ENCODE assay signal across 8 cellular contexts in the genomic region with DNA sequence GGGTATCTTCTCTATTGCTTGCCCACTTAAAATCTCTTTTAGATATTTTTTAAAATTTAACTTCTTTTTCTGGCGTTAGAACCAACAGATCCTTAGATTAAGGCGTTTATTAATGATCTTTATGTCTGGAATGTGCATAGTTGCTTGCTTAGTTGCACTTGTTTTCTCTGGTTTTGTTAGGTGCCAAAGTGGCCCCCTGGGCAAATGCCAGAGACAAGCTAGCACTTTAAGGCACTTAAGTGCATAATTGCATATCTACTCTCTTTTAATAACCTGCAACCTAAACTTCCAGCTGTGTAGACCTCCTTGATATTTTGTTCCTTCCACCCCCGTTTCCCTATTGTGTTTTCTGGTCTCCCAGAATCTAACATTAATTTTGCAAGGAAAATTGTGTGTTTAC. TPM values are rescaled to one million over a fixed set of nuclear protein-coding genes. Genes with fewer than 3 reads are reported as not detected.
DNase-seq lines count a peak whose midpoint lies in the region; ATAC-seq and TF ChIP-seq lines count a peak whose summit lies in the region.

No MANE protein-coding gene starts in this region.

- TF ChIP-seq CTCF in 22Rv1 (IDR thresholded peaks at IDR 0.05) (no peak), HEK293 (tag by site-specific recombination; IDR thresholded peaks at IDR 0.05) (no peak)

- H3K36me3 ChIP-seq in HEK293 (ENCODE audit: control insufficient read depth in 2 of 2, insufficient read depth in 1 of 2, low read length in 2 of 2) (peaks cover 5 to 82% of the 10 kb centered on the region in 2 experiments), mesodermal cell (ENCODE audit: control insufficient read depth, insufficient read depth, low read length) (peaks cover 74% of the 10 kb centered on the region)

- H3K4me3 ChIP-seq in HEK293 (ENCODE audit: low read depth, low read length) (peak overlapping the region; percentile 62), mesodermal cell (ENCODE audit: extremely low read depth, insufficient read depth, low read length, poor library complexity, severe bottlenecking) (peak overlapping the region; percentile 96)

- H3K4me1 ChIP-seq in HEK293 (ENCODE audit: control insufficient read depth, insufficient read depth, low read length) = no peaks in the 10 kb centered on the region; the same call in 1 of the 2 replicates
- H3K4me1 ChIP-seq in mesodermal cell (ENCODE audit: control insufficient read depth, insufficient read depth, low read length, poor library complexity, severe bottlenecking) = peaks cover 28% of the 10 kb centered on the region

- CTCF ChIA-PET in HEK293 (lab: Yijun Ruan, JAX) = interaction anchor here (0.6 to 1.7 kb wide), 2 partner anchors 63 to 158 kb away, joined by 3 read pairs; no protein-coding TSS in a partner anchor

- ATAC-seq in HG02798 (IDR thresholded peaks at IDR 0.05; ENCODE audit: poor library complexity, unreplicated experiment) (no peak), HG03108 (IDR thresholded peaks at IDR 0.05; ENCODE audit: unreplicated experiment) (no peak), HG03280 (IDR thresholded peaks at IDR 0.05; ENCODE audit: unreplicated experiment) (no peak)

- H3K9me3 ChIP-seq in HEK293 (ENCODE audit: control insufficient read depth, insufficient read depth, low read depth, low read length) = no peaks in the 10 kb centered on the region
- no peaks in the 10 kb centered on the region for H3K9me3 ChIP-seq in mesodermal cell (ENCODE audit: control insufficient read depth, low read length)

- POLR2A ChIA-PET in HEK293 (lab: Yijun Ruan, JAX) = interaction anchor here (0.5 to 5.9 kb wide), 3 partner anchors 25 to 48 kb away, joined by 7 to 98 read pairs (median 38); a partner anchor contains a TSS

- DNase-seq in amniotic epithelial cell (ENCODE audit: low read depth) (peak; percentile 25), activated gamma-delta T cell (lab: John Stamatoyannopoulos, UW) (no peak)

- 40 to 80% methylated on average over 1 of the region's 3 CpGs for WGBS in mesodermal cell (ENCODE audit: insufficient coverage in 2 of 2), 2 experiments

- peak overlapping the region; percentile 34; the same call in 1 of the 2 replicates for H3K27ac ChIP-seq in 22Rv1
- no peak overlapping the region for H3K27ac ChIP-seq in HEK293 (ENCODE audit: extremely low read depth, low read depth, low read length)
- H3K27ac ChIP-seq in mesodermal cell (ENCODE audit: low read depth, low read length, severe bottlenecking) = no peak overlapping the region

TF ChIP-seq in HEK293, 187 proteins besides CTCF, POLR2A, EP300 and RAD21:
- TF ChIP-seq ZNF560 (tag by site-specific recombination; IDR thresholded peaks at IDR 0.05; ENCODE audit: borderline replicate concordance) (no peak), GFI1B (tag by site-specific recombination; IDR thresholded peaks at IDR 0.05) (no peak), FEZF1 (tag by site-specific recombination; IDR thresholded peaks at IDR 0.05) (peak; percentile 21; the same call in 1 of the 2 replicates)
- TF ChIP-seq, protein P1, sequence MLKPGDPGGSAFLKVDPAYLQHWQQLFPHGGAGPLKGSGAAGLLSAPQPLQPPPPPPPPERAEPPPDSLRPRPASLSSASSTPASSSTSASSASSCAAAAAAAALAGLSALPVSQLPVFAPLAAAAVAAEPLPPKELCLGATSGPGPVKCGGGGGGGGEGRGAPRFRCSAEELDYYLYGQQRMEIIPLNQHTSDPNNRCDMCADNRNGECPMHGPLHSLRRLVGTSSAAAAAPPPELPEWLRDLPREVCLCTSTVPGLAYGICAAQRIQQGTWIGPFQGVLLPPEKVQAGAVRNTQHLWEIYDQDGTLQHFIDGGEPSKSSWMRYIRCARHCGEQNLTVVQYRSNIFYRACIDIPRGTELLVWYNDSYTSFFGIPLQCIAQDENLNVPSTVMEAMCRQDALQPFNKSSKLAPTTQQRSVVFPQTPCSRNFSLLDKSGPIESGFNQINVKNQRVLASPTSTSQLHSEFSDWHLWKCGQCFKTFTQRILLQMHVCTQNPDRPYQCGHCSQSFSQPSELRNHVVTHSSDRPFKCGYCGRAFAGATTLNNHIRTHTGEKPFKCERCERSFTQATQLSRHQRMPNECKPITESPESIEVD (tag by site-specific recombination; IDR thresholded peaks at IDR 0.05) = peak; percentile 24; the same call in 1 of the 2 replicates

RNA-seq across cellular contexts. Expression of a gene that starts 3.3 kb away (rescaled TPM):
- polyA plus RNA-seq in mesodermal cell (2013, experiment 1 of 2) = 150 TPM
- 129 TPM for polyA plus RNA-seq in mesodermal cell (2013, experiment 2 of 2)

RNA-seq across cellular contexts. Expression of a gene that starts 25.4 kb away (rescaled TPM):
- 33.7 TPM for polyA plus RNA-seq in mesodermal cell (2013, experiment 1 of 2)
- 29.4 TPM for polyA plus RNA-seq in mesodermal cell (2013, experiment 2 of 2)

RNA-seq across cellular contexts. Expression of a gene that starts 35.9 kb away (rescaled TPM):
- polyA plus RNA-seq in mesodermal cell (2013, experiment 1 of 2) = 21.7 TPM
- 25.5 TPM for polyA plus RNA-seq in mesodermal cell (2013, experiment 2 of 2)

RNA-seq across cellular contexts. Expression of a gene that starts 48.8 kb away (rescaled TPM):
- polyA plus RNA-seq in mesodermal cell (2013, experiment 1 of 2) = 40.0 TPM
- 39.3 TPM for polyA plus RNA-seq in mesodermal cell (2013, experiment 2 of 2)

RNA-seq across cellular contexts. Expression of a gene that starts 49.0 kb away (rescaled TPM):
- 0.15 TPM for polyA plus RNA-seq in mesodermal cell (2013, experiment 1 of 2)
- polyA plus RNA-seq in mesodermal cell (2013, experiment 2 of 2) = 0.20 TPM
